Comparison of ENCODE assay signal across 8 cellular contexts in genomic region chr13:110137677-110138008, GRCh38.
DNase-seq lines count a peak whose midpoint lies in the region; ATAC-seq and TF ChIP-seq lines count a peak whose summit lies in the region.

No MANE protein-coding gene starts in this region.

- peak; percentile 57 for TF ChIP-seq CTCF in A673 (conservative IDR thresholded peaks at IDR 0.05; ENCODE audit: low read depth, low read length)
- TF ChIP-seq CTCF in GM12875 (IDR thresholded peaks at IDR 0.05; ENCODE audit: borderline replicate concordance, insufficient read depth, low read depth, low read length): peak; percentile 50; the same call in 1 of the 2 replicates
- peak; percentile 9 for TF ChIP-seq CTCF in cardiac muscle cell (IDR thresholded peaks at IDR 0.05; ENCODE audit: low read depth, low read length)
- peak in 3 of 4 experiments; percentile 14 to 44 (median 35) for TF ChIP-seq CTCF in prostate gland (IDR thresholded peaks at IDR 0.05)

- CTCF ChIA-PET in A673 (lab: Charles Lee): no interaction called here

- POLR2A ChIA-PET in A673 (lab: Charles Lee; ENCODE audit: low non-redundant PET): no interaction called here

- H3K9me3 Mint-ChIP-seq in activated T-helper 1 cell treated with anti-CD3 and anti-CD28 coated beads, Interleukin-12 subunit alpha, Interleukin-12 subunit beta, Interleukin-2, Interleukin-4 antibody, amounts not matched to agents 30 ng/mL and 10 ng/mL and 1 ng/mL, durations not matched to agents 14 hours and 24 hours and 36 hours: peaks cover 4% of the 10 kb centered on the region

- H3K27ac ChIP-seq in A673 (ENCODE audit: low read depth, low read length, poor library complexity, severe bottlenecking) (no peak overlapping the region), cardiac muscle cell (no peak overlapping the region), prostate gland (peak overlapping the region; percentile 30 to 45)

- peak overlapping the region; percentile 58 for H3K4me3 ChIP-seq in A673 (ENCODE audit: low read depth, low read length, poor library complexity, severe bottlenecking)
- peak overlapping the region; percentile 54 for H3K4me3 ChIP-seq in GM12875 (ENCODE audit: low read depth, low read length)
- peak overlapping the region; percentile 59 for H3K4me3 ChIP-seq in cardiac muscle cell
- peak overlapping the region; percentile 48 for H3K4me3 ChIP-seq in prostate gland

- intact Hi-C loops in A673 (cut with micrococcal nuclease; ENCODE audit: unreplicated experiment) (loop anchor here (5.0 kb wide), 1 partner anchor 1175 kb away; no protein-coding TSS in a partner anchor), prostate gland (cut with DNase I) (no loop called here)
- intact Hi-C loops in activated T-helper 1 cell treated with anti-CD3 and anti-CD28 coated beads, Interleukin-12 subunit alpha, Interleukin-12 subunit beta, Interleukin-2, Interleukin-4 antibody, amounts not matched to agents 30 ng/mL and 10 ng/mL and 1 ng/mL, durations not matched to agents 14 hours and 24 hours and 36 hours (cut with micrococcal nuclease): loop anchor here (2.0 to 5.0 kb wide), 5 partner anchors 275 to 1920 kb away; partner anchors contain the start of genes ABHD13, ING1, IRS2 and LIG4

- no TSS peak for BruUV-seq in A673 (replicated peaks; lab: Mats Ljungman, UMichigan)

- WGBS in prostate gland: 0% methylated on average over 8 of the region's 8 CpGs

- peak; percentile 78 for ATAC-seq in HG02642 (IDR thresholded peaks at IDR 0.05; ENCODE audit: poor library complexity, unreplicated experiment)

- peaks cover 40% of the 10 kb centered on the region for H3K27me3 Mint-ChIP-seq in activated T-helper 1 cell treated with anti-CD3 and anti-CD28 coated beads, Interleukin-12 subunit alpha, Interleukin-12 subunit beta, Interleukin-2, Interleukin-4 antibody, amounts not matched to agents 30 ng/mL and 10 ng/mL and 1 ng/mL, durations not matched to agents 14 hours and 24 hours and 36 hours (ENCODE audit: insufficient read depth)

- peak; percentile 62 for DNase-seq in A673 (ENCODE audit: low spot score)
- DNase-seq in NCI-H1417 (lab: John Stamatoyannopoulos, UW): peak; percentile 86 to 91 (median 90)
- peak; percentile 2 for DNase-seq in activated T-helper 1 cell treated with anti-CD3 and anti-CD28 coated beads, Interleukin-12 subunit alpha, Interleukin-12 subunit beta, Interleukin-2, Interleukin-4 antibody, amounts not matched to agents 30 ng/mL and 10 ng/mL and 1 ng/mL, durations not matched to agents 14 hours and 24 hours and 36 hours (ENCODE audit: low spot score)
- peak; percentile 30 to 52 for DNase-seq in cardiac muscle cell (ENCODE audit: low read depth in 1 of 2, low spot score in 1 of 2)
- peak; percentile 52 for DNase-seq in prostate gland (ENCODE audit: low spot score)
- DNase-seq in UCSD-AML1 (lab: John Stamatoyannopoulos, UW; ENCODE audit: unreplicated experiment): no peak

- H3K4me1 ChIP-seq in A673 (ENCODE audit: insufficient read depth, low read length, poor library complexity, severe bottlenecking): peaks cover 13% of the 10 kb centered on the region
- H3K4me1 ChIP-seq in cardiac muscle cell (ENCODE audit: low read depth): peaks cover 27% of the 10 kb centered on the region
- no peaks in the 10 kb centered on the region for H3K4me1 ChIP-seq in prostate gland (replicated peaks)

- H3K36me3 Mint-ChIP-seq in activated T-helper 1 cell treated with anti-CD3 and anti-CD28 coated beads, Interleukin-12 subunit alpha, Interleukin-12 subunit beta, Interleukin-2, Interleukin-4 antibody, amounts not matched to agents 30 ng/mL and 10 ng/mL and 1 ng/mL, durations not matched to agents 14 hours and 24 hours and 36 hours (ENCODE audit: low read depth): no peaks in the 10 kb centered on the region

- no peak for TF ChIP-seq POLR2A in prostate gland (IDR thresholded peaks at IDR 0.05)

- peak overlapping the region; percentile 73 for H3K4me3 Mint-ChIP-seq in activated T-helper 1 cell treated with anti-CD3 and anti-CD28 coated beads, Interleukin-12 subunit alpha, Interleukin-12 subunit beta, Interleukin-2, Interleukin-4 antibody, amounts not matched to agents 30 ng/mL and 10 ng/mL and 1 ng/mL, durations not matched to agents 14 hours and 24 hours and 36 hours

- H3K27me3 ChIP-seq in A673 (replicated peaks; ENCODE audit: insufficient read depth, low read depth, low read length, poor library complexity) (no peaks in the 10 kb centered on the region), cardiac muscle cell (peaks cover 14% of the 10 kb centered on the region), prostate gland (replicated peaks; ENCODE audit: insufficient read depth) (no peaks in the 10 kb centered on the region)

- peak overlapping the region; percentile 73 for H3K27ac Mint-ChIP-seq in activated T-helper 1 cell treated with anti-CD3 and anti-CD28 coated beads, Interleukin-12 subunit alpha, Interleukin-12 subunit beta, Interleukin-2, Interleukin-4 antibody, amounts not matched to agents 30 ng/mL and 10 ng/mL and 1 ng/mL, durations not matched to agents 14 hours and 24 hours and 36 hours

- H3K4me1 Mint-ChIP-seq in activated T-helper 1 cell treated with anti-CD3 and anti-CD28 coated beads, Interleukin-12 subunit alpha, Interleukin-12 subunit beta, Interleukin-2, Interleukin-4 antibody, amounts not matched to agents 30 ng/mL and 10 ng/mL and 1 ng/mL, durations not matched to agents 14 hours and 24 hours and 36 hours (ENCODE audit: low read depth): peaks cover 10% of the 10 kb centered on the region

- no peaks in the 10 kb centered on the region for H3K36me3 ChIP-seq in A673 (ENCODE audit: insufficient read depth, low read length, poor library complexity, severe bottlenecking)
- no peaks in the 10 kb centered on the region for H3K36me3 ChIP-seq in cardiac muscle cell
- H3K36me3 ChIP-seq in prostate gland: no peaks in the 10 kb centered on the region

- H3K9me3 ChIP-seq in A673 (ENCODE audit: low read depth, low read length, poor library complexity, severe bottlenecking) (no peaks in the 10 kb centered on the region), cardiac muscle cell (ENCODE audit: low read depth) (no peaks in the 10 kb centered on the region), prostate gland (no peaks in the 10 kb centered on the region)

Comparison
In these comparisons a context has a peak if more than half of its experiments do, and no peak if none do; other contexts are left out.
1. H3K27ac ChIP-seq: peak in prostate gland (2 of 2); none in A673 (single experiment) and cardiac muscle cell (single experiment).
2. Peak in every context shown above with its lines, with median percentiles within 50 percentile points of each other: H3K4me3 ChIP-seq and CTCF ChIP-seq.